Comparison of ENCODE assay signal across 12 cellular contexts in the genomic region with DNA sequence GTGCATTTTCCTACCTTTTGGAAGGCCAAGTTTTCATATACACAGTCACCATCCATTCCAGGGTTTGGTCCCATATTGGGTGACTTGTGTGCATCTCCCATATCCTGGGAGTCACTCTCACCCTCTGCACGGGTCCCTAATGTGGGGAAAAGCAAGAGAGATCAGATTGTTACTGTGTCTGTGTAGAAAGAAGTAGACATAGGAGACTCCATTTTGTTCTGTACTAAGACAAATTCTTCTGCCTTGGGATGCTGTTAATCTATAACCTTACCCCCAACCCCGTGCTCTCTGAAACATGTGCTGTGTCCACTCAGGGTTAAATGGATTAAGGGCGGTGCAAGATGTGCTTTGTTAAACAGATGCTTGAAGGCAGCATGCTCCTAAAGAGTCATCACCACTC. TPM values are rescaled to one million over a fixed set of nuclear protein-coding genes. Genes with fewer than 3 reads are reported as not detected.
DNase-seq lines count a peak whose midpoint lies in the region; ATAC-seq, FAIRE-seq and TF ChIP-seq lines count a peak whose summit lies in the region.
"Not testable (repeated sequence)": the region's sequence is repeated elsewhere in the genome, so short reads cannot be mapped to it uniquely, and the experiment has no call there.
"Had no signal": no experiment of that assay in that cellular context is flagged by ENCODE, and none has a peak within 500 bp of the region (broad histone marks: within the 10 kb centered on the region; RNA-seq: fewer than 3 reads in every experiment).

No MANE protein-coding gene starts in this region.

- H3K79me2 ChIP-seq in hepatocyte; neural progenitor cell (ENCODE audit: low read depth): not testable (repeated sequence)

- FAIRE-seq in A549 (lab: Jason Lieb, UNC), result not testable (repeated sequence)

- H3K4me1 ChIP-seq in A549; hepatocyte (ENCODE audit: insufficient read depth); neural progenitor cell: not testable (repeated sequence)

- H3K9me3 Mint-ChIP-seq in endothelial cell (ENCODE audit: unreplicated experiment); neural progenitor cell: not testable (repeated sequence)

- ATAC-seq in A549, result not testable (repeated sequence)

- H3K27ac ChIP-seq in A549, neural progenitor cell: not testable (repeated sequence)
- H3K27ac ChIP-seq in WERI-Rb-1 (peak overlapping the region; percentile 70), hepatocyte (peak overlapping the region; percentile 61)

- TF ChIP-seq POLR2A in A549 (IDR thresholded peaks at IDR 0.05; ENCODE audit: low read length), result not testable (repeated sequence)

- not testable (repeated sequence) for H3F3A ChIP-seq in neural progenitor cell (ENCODE audit: low read depth)

- H3K36me3 Mint-ChIP-seq in endothelial cell (ENCODE audit: low read depth, unreplicated experiment); neural progenitor cell: not testable (repeated sequence)

- not testable (repeated sequence) for H3K9ac ChIP-seq in neural progenitor cell

- POLR2A ChIA-PET in A549 (lab: Yijun Ruan, JAX), result interaction anchor here (1.0 kb wide), 1 partner anchor 9 kb away, joined by 3 read pairs; no protein-coding TSS in a partner anchor

- not testable (repeated sequence) for TF ChIP-seq RAD21 in A549 (conservative IDR thresholded peaks at IDR 0.05 in 1 of 2, IDR thresholded peaks at IDR 0.05 in 1 of 2)

- not testable (repeated sequence) for H3K27me3 ChIP-seq in WERI-Rb-1 (ENCODE audit: insufficient read depth, low read depth, severe bottlenecking); hepatocyte; neural progenitor cell

- not testable (repeated sequence) for H3K27ac Mint-ChIP-seq in endothelial cell (ENCODE audit: unreplicated experiment); neural progenitor cell

- TF ChIP-seq EP300 in A549 (IDR thresholded peaks at IDR 0.05), result not testable (repeated sequence)

- H3K9me3 ChIP-seq in A549; WERI-Rb-1 (ENCODE audit: severe bottlenecking); hepatocyte (ENCODE audit: low read depth); neural progenitor cell (ENCODE audit: low read depth): not testable (repeated sequence)

- peaks cover 13% of the 10 kb centered on the region for H3K4me1 Mint-ChIP-seq in endothelial cell (ENCODE audit: unreplicated experiment)
- H3K4me1 Mint-ChIP-seq in neural progenitor cell, result not testable (repeated sequence)

- not testable (repeated sequence) for DNase-seq in A549 (ENCODE audit: low read depth in 1 of 2, low spot score in 1 of 2); WERI-Rb-1; endothelial cell (ENCODE audit: low spot score); hepatocyte (ENCODE audit: low spot score); neural progenitor cell (ENCODE audit: low spot score)

- peak overlapping the region; percentile 48 for H3K4me3 Mint-ChIP-seq in endothelial cell (ENCODE audit: unreplicated experiment)
- peak overlapping the region; percentile 41 for H3K4me3 Mint-ChIP-seq in neural progenitor cell

- CTCF ChIA-PET in A549 (lab: Yijun Ruan, JAX), result interaction anchor here (0.6 to 1.6 kb wide), 2 partner anchors 33 to 81 kb away, joined by 3 to 6 read pairs; no protein-coding TSS in a partner anchor

- H2AFZ ChIP-seq in hepatocyte; neural progenitor cell (replicated peaks): not testable (repeated sequence)

- not testable (repeated sequence) for H3K36me3 ChIP-seq in WERI-Rb-1; hepatocyte (replicated peaks; ENCODE audit: insufficient read depth, low read depth); neural progenitor cell

- not testable (repeated sequence) for H4K20me1 ChIP-seq in hepatocyte (ENCODE audit: insufficient read depth, poor library complexity, severe bottlenecking); neural progenitor cell (ENCODE audit: low read depth)

- not testable (repeated sequence) for TF ChIP-seq CTCF in A549 (IDR thresholded peaks at IDR 0.05); WERI-Rb-1 (IDR thresholded peaks at IDR 0.05; ENCODE audit: low read depth, low read length); endothelial cell (IDR thresholded peaks at IDR 0.05; ENCODE audit: unreplicated experiment); hepatocyte (IDR thresholded peaks at IDR 0.05; ENCODE audit: poor library complexity); neural progenitor cell (IDR thresholded peaks at IDR 0.05)

- 25% methylated on average over 3 of the region's 3 CpGs for WGBS in A549 (ENCODE audit: missing lambda C conversion rate)
- WGBS in hepatocyte (ENCODE audit: low lambda C conversion rate, missing lambda C conversion rate), result 69% methylated on average over 2 of the region's 3 CpGs

- H3K4me3 ChIP-seq in A549; WERI-Rb-1 (ENCODE audit: low read depth, low read length); hepatocyte; neural progenitor cell: not testable (repeated sequence)

- H3K27me3 Mint-ChIP-seq in endothelial cell (ENCODE audit: unreplicated experiment); neural progenitor cell (ENCODE audit: insufficient read depth, low read depth): not testable (repeated sequence)

- H3K9me2 ChIP-seq in hepatocyte (replicated peaks; ENCODE audit: insufficient read depth), result not testable (repeated sequence)

- H3K4me2 ChIP-seq in A549, hepatocyte, neural progenitor cell: not testable (repeated sequence)

TF ChIP-seq in A549, 52 proteins besides CTCF, POLR2A, EP300 and RAD21:
- 0 out of 2 replicates have a peak, but pooled peaks have one; percentile 59 for TF ChIP-seq HOXB13 (CRISPR knock-in tag; IDR thresholded peaks at IDR 0.05; ENCODE audit: low read depth)
- TF ChIP-seq EHF (CRISPR knock-in tag; IDR thresholded peaks at IDR 0.05), result 0 out of 2 replicates have a peak, but pooled peaks have one; percentile 28
- peak; percentile 40; the same call in 1 of the 2 replicates for TF ChIP-seq ZNF302 (CRISPR knock-in tag; IDR thresholded peaks at IDR 0.05)

RNA-seq across cellular contexts. Expression of a gene that starts 9.0 kb away (rescaled TPM):
- polyA plus RNA-seq in A549 (2011; rRNA removed) (not detected in 2 replicates), A549 (2017; fragmentation: RNase III; extraction: RNeasy Plus Mini Kit Qiagen cat#74134 plus additional on column Dnase treatment) (not detected in 3 replicates), hepatocyte (not detected in 2 replicates)
- 0.09 TPM in 1 of 2 replicates, not detected in the other for polyA plus RNA-seq in A549 (2012; cell fraction: cytosol; rRNA removed)
- 0.04 and 0.20 TPM in 2 replicates for polyA plus RNA-seq in A549 (2012; cell fraction: nucleus; rRNA removed)
- not detected in 2 replicates for polyA minus RNA-seq in A549 (2011; rRNA and poly(A)+ RNA removed)
- total RNA-seq in endothelial cell (ENCODE audit: unreplicated experiment) (4.3 TPM), hepatocyte (not detected in 2 replicates), neural progenitor cell (ENCODE audit: low replicate concordance) (0.26 and 0.40 TPM in 2 replicates)
- total RNA-seq: A172; A673; Calu3; CD4-positive, alpha-beta memory T cell; CD4-positive, CD25-positive, alpha-beta regulatory T cell; CD8-positive, alpha-beta memory T cell had no signal
- polyA plus RNA-seq: CD14-positive monocyte; CD4-positive, alpha-beta memory T cell; CD4-positive, CD25-positive, alpha-beta regulatory T cell; CD8-positive, alpha-beta memory T cell had no signal

RNA-seq across cellular contexts. Expression of a gene that starts 10.6 kb away (rescaled TPM):
- 58.5 and 79.5 TPM in 2 replicates for polyA plus RNA-seq in A549 (2011; rRNA removed)
- polyA plus RNA-seq in A549 (2012; cell fraction: cytosol; rRNA removed), result 163 and 192 TPM in 2 replicates
- polyA plus RNA-seq in A549 (2012; cell fraction: nucleus; rRNA removed), result 342 and 441 TPM in 2 replicates
- polyA plus RNA-seq in A549 (2017; fragmentation: RNase III; extraction: RNeasy Plus Mini Kit Qiagen cat#74134 plus additional on column Dnase treatment), result 154 to 182 TPM (median 174 TPM) in 3 replicates
- polyA minus RNA-seq in A549 (2011; rRNA and poly(A)+ RNA removed), result 55.6 and 64.0 TPM in 2 replicates
- total RNA-seq in endothelial cell (ENCODE audit: unreplicated experiment), result 244 TPM
- 233 and 283 TPM in 2 replicates for total RNA-seq in hepatocyte
- 332 and 339 TPM in 2 replicates for polyA plus RNA-seq in hepatocyte
- total RNA-seq in neural progenitor cell (ENCODE audit: low replicate concordance), result 73.5 and 158 TPM in 2 replicates

RNA-seq across cellular contexts. Expression of a gene that starts 17.3 kb away (rescaled TPM):
- polyA plus RNA-seq in A549 (2011; rRNA removed) (49.0 and 74.2 TPM in 2 replicates), A549 (2017; fragmentation: RNase III; extraction: RNeasy Plus Mini Kit Qiagen cat#74134 plus additional on column Dnase treatment) (28.1 to 29.7 TPM (median 29.2 TPM) in 3 replicates), hepatocyte (172 and 218 TPM in 2 replicates)
- polyA plus RNA-seq in A549 (2012; cell fraction: cytosol; rRNA removed), result 109 and 112 TPM in 2 replicates
- 162 and 179 TPM in 2 replicates for polyA plus RNA-seq in A549 (2012; cell fraction: nucleus; rRNA removed)
- 34.8 and 43.6 TPM in 2 replicates for polyA minus RNA-seq in A549 (2011; rRNA and poly(A)+ RNA removed)
- total RNA-seq in endothelial cell (ENCODE audit: unreplicated experiment) (65.8 TPM), hepatocyte (67.1 and 83.1 TPM in 2 replicates), neural progenitor cell (ENCODE audit: low replicate concordance) (10.6 and 19.1 TPM in 2 replicates)

RNA-seq across cellular contexts. Expression of a gene that starts 21.1 kb away (rescaled TPM):
- polyA plus RNA-seq in A549 (2011; rRNA removed) (0.34 and 0.42 TPM in 2 replicates), A549 (2017; fragmentation: RNase III; extraction: RNeasy Plus Mini Kit Qiagen cat#74134 plus additional on column Dnase treatment) (0.46 to 0.78 TPM (median 0.47 TPM) in 3 replicates), hepatocyte (15.1 and 25.8 TPM in 2 replicates)
- 0.36 and 0.52 TPM in 2 replicates for polyA plus RNA-seq in A549 (2012; cell fraction: cytosol; rRNA removed)
- polyA plus RNA-seq in A549 (2012; cell fraction: nucleus; rRNA removed), result 0.97 TPM in 2 replicates
- polyA minus RNA-seq in A549 (2011; rRNA and poly(A)+ RNA removed), result 0.39 TPM in 1 of 2 replicates, not detected in the other
- total RNA-seq in endothelial cell (ENCODE audit: unreplicated experiment) (14.1 TPM), hepatocyte (7.3 and 8.3 TPM in 2 replicates), neural progenitor cell (ENCODE audit: low replicate concordance) (6.2 and 6.3 TPM in 2 replicates)

RNA-seq across cellular contexts. Expression of a gene that starts 44.0 kb away (rescaled TPM):
- polyA plus RNA-seq in A549 (2011; rRNA removed) (0.60 and 0.78 TPM in 2 replicates), A549 (2017; fragmentation: RNase III; extraction: RNeasy Plus Mini Kit Qiagen cat#74134 plus additional on column Dnase treatment) (1.1 to 1.2 TPM (median 1.2 TPM) in 3 replicates), hepatocyte (1.5 and 2.9 TPM in 2 replicates)
- polyA plus RNA-seq in A549 (2012; cell fraction: cytosol; rRNA removed), result 0.90 and 1.1 TPM in 2 replicates
- 0.93 and 1.1 TPM in 2 replicates for polyA plus RNA-seq in A549 (2012; cell fraction: nucleus; rRNA removed)
- 0.29 TPM in 1 of 2 replicates, not detected in the other for polyA minus RNA-seq in A549 (2011; rRNA and poly(A)+ RNA removed)
- total RNA-seq in endothelial cell (ENCODE audit: unreplicated experiment) (1.0 TPM), hepatocyte (0.72 and 3.7 TPM in 2 replicates), neural progenitor cell (ENCODE audit: low replicate concordance) (1.6 TPM in 1 of 2 replicates, not detected in the other)
- total RNA-seq: A172; A673; CD4-positive, CD25-positive, alpha-beta regulatory T cell had no signal
